Comparison of ENCODE assay signal across 8 cellular contexts in genomic region chr5:176416123-176416924, GRCh38. TPM values are rescaled to one million over a fixed set of nuclear protein-coding genes. Genes with fewer than 3 reads are reported as not detected.
DNase-seq lines count a peak whose midpoint lies in the region; ATAC-seq and TF ChIP-seq lines count a peak whose summit lies in the region.

CLTB (minus strand) TSS chr5:176416539; CDS start chr5:176416363, 176 bp downstream.

- peak within 1 kb of the TSS; percentile 76 for H3K4me3 ChIP-seq in AG04450 (ENCODE audit: low read depth, low read length)

- POLR2A ChIA-PET in AG04450 (lab: Yijun Ruan, JAX), result interaction anchor here (1.5 to 2.0 kb wide), 3 partner anchors 31 to 121 kb away, joined by 3 to 15 read pairs (median 9); partner anchors contain the start of genes FAF2 and RNF44

- peak within 1 kb of the TSS; percentile 39 for H3K27ac ChIP-seq in AG04450 (ENCODE audit: low read depth, low read length)

- H3K27me3 ChIP-seq in AG04450 (ENCODE audit: control insufficient read depth, insufficient read depth, low read length), result no peaks in the 10 kb centered on the region

- CTCF ChIA-PET in AG04450 (lab: Charles Lee), result interaction anchor here (0.6 to 2.3 kb wide), 23 partner anchors 8 to 242 kb away, joined by 3 to 14 read pairs (median 4); partner anchors contain the start of genes EIF4E1B, FAF2 and SNCB

- DNase-seq in AG04450 (ENCODE audit: low read depth, low spot score) (no peak), NCI-H2196 (lab: John Stamatoyannopoulos, UW; ENCODE audit: unreplicated experiment) (peak; percentile 93), iris pigment epithelial cell (ENCODE audit: low read depth) (peak; percentile 80)
- DNase-seq in activated CD4-positive, CD25-positive, alpha-beta regulatory T cell treated with anti-CD3 and anti-CD28 coated beads, Interleukin-2, amount 50 U/mL, for 16 hours (ENCODE audit: low read depth, low spot score), result peak; percentile 75
- peak; percentile 80 for DNase-seq in central memory CD4-positive, alpha-beta T cell
- peak; percentile 95 for DNase-seq in stimulated activated CD4-positive, alpha-beta T cell treated with anti-CD3 and anti-CD28 coated beads, Interleukin-12 subunit alpha, Interleukin-12 subunit beta, amount 100 ng/mL, for 4 hours

- ATAC-seq in GM18858 (IDR thresholded peaks at IDR 0.05; ENCODE audit: unreplicated experiment) (peak; percentile 81), HG03066 (IDR thresholded peaks at IDR 0.05; ENCODE audit: low read depth, unreplicated experiment) (peak; percentile 91)

- peak; percentile 43 for TF ChIP-seq CTCF in AG04450 (IDR thresholded peaks at IDR 0.05; ENCODE audit: low read depth, low read length)

- no peaks in the 10 kb centered on the region; the same call in 1 of the 2 replicates for H3K9me3 ChIP-seq in AG04450 (ENCODE audit: control insufficient read depth, insufficient read depth, low read length)

RNA-seq across cellular contexts. Expression of gene CLTB, which starts in this region (rescaled TPM):
- 66.2 and 67.3 TPM in 2 replicates for polyA plus RNA-seq in AG04450 (2011; rRNA removed)
- 22.6 and 24.8 TPM in 2 replicates for polyA minus RNA-seq in AG04450 (2011; rRNA and poly(A)+ RNA removed)
